Comparison of ENCODE assay signal across 18 cellular contexts in genomic region chr11:71459076-71459766, GRCh38. TPM values are rescaled to one million over a fixed set of nuclear protein-coding genes. Genes with fewer than 3 reads are reported as not detected.
A peak's percentile ranks its signal among the peaks of the same experiment; 100 is the strongest.
DNase-seq lines count a peak whose midpoint lies in the region; ATAC-seq, FAIRE-seq and TF ChIP-seq lines count a peak whose summit lies in the region.
"Had no signal": no experiment of that assay in that cellular context is flagged by ENCODE, and none has a peak within 500 bp of the region (broad histone marks: within the 10 kb centered on the region; RNA-seq: fewer than 3 reads in every experiment).

No MANE protein-coding gene starts in this region.

- no peaks in the 10 kb centered on the region for H3K9me3 ChIP-seq in right atrium auricular region
- peaks cover 5% of the 10 kb centered on the region for H3K9me3 ChIP-seq in trophoblast cell (ENCODE audit: insufficient read depth, low read depth, low read length)
- no peaks in the 10 kb centered on the region for H3K9me3 ChIP-seq in small intestine (ENCODE audit: control insufficient read depth, low read depth)
- H3K9me3 ChIP-seq: BLaER1 had no signal

- no peak overlapping the region for H2AFZ ChIP-seq in trophoblast cell (ENCODE audit: insufficient read depth, low read length, poor library complexity)

- no peak overlapping the region for H2AK5ac ChIP-seq in trophoblast cell (ENCODE audit: low read length)

- intact Hi-C loops in Right ventricle myocardium inferior (cut with DNase I): no loop called here

- H2BK12ac ChIP-seq in trophoblast cell (ENCODE audit: low read length): no peak overlapping the region

- no peaks in the 10 kb centered on the region for H3K27me3 ChIP-seq in right atrium auricular region
- no peaks in the 10 kb centered on the region for H3K27me3 ChIP-seq in trophoblast cell (ENCODE audit: insufficient read depth, low read length)
- H3K27me3 ChIP-seq in small intestine (ENCODE audit: control insufficient read depth in 2 of 2, insufficient read depth in 2 of 2, low read length in 2 of 2): no peaks in the 10 kb centered on the region
- H3K27me3 ChIP-seq in H7 (ENCODE audit: control insufficient read depth, insufficient read depth, low read length): no peaks in the 10 kb centered on the region
- H3K27me3 ChIP-seq: BLaER1 had no signal

- peaks cover 11% of the 10 kb centered on the region for H3K36me3 Mint-ChIP-seq in glutamatergic neuron (ENCODE audit: unreplicated experiment)

- no peak overlapping the region for H2BK120ac ChIP-seq in trophoblast cell (ENCODE audit: insufficient read depth, low read length, poor library complexity)

- no peak overlapping the region for H3K4me3 Mint-ChIP-seq in glutamatergic neuron (ENCODE audit: unreplicated experiment)
- H3K4me3 Mint-ChIP-seq: CD8-positive, alpha-beta memory T cell had no signal

- H4K91ac ChIP-seq in trophoblast cell (ENCODE audit: low read depth, low read length): no peak overlapping the region

- H3K79me2 ChIP-seq in trophoblast cell (ENCODE audit: control insufficient read depth, insufficient read depth, low read length, poor library complexity): no peaks in the 10 kb centered on the region

- H3K18ac ChIP-seq in trophoblast cell (ENCODE audit: low read length): no peak overlapping the region

- H3K9me3 Mint-ChIP-seq in glutamatergic neuron (ENCODE audit: unreplicated experiment): peaks cover 4% of the 10 kb centered on the region
- H3K9me3 Mint-ChIP-seq: CD8-positive, alpha-beta memory T cell had no signal

- H3K23ac ChIP-seq in trophoblast cell (ENCODE audit: low read length): no peak overlapping the region

- H3K4me2 ChIP-seq in trophoblast cell (ENCODE audit: low read length): no peak overlapping the region
- H3K4me2 ChIP-seq: BLaER1 had no signal

- peaks cover 5% of the 10 kb centered on the region for H3K27me3 Mint-ChIP-seq in glutamatergic neuron (ENCODE audit: unreplicated experiment)
- H3K27me3 Mint-ChIP-seq: CD8-positive, alpha-beta memory T cell had no signal

- H3K27ac Mint-ChIP-seq in glutamatergic neuron (ENCODE audit: unreplicated experiment): peak overlapping the region; percentile 53

- H3K4me3 ChIP-seq in right atrium auricular region (no peak overlapping the region), trophoblast cell (ENCODE audit: low read depth, low read length) (no peak overlapping the region), small intestine (ENCODE audit: low read depth in 1 of 2, low read length in 2 of 2) (no peak overlapping the region), H7 (ENCODE audit: insufficient read depth, low read depth, low read length) (no peak overlapping the region)
- H3K4me3 ChIP-seq: BLaER1 had no signal

- H3K9ac ChIP-seq in trophoblast cell (ENCODE audit: low read length): no peak overlapping the region
- H3K9ac ChIP-seq: BLaER1 had no signal

- H3K4me1 Mint-ChIP-seq in glutamatergic neuron (ENCODE audit: low read depth, unreplicated experiment): peaks cover 3% of the 10 kb centered on the region

- H3K4ac ChIP-seq in trophoblast cell (ENCODE audit: low read depth, low read length): no peak overlapping the region

- H3K27ac ChIP-seq in right atrium auricular region: no peak overlapping the region
- no peak overlapping the region for H3K27ac ChIP-seq in trophoblast cell (ENCODE audit: low read depth, low read length)
- H3K27ac ChIP-seq in small intestine (ENCODE audit: low read depth in 1 of 2, low read length in 1 of 2): no peak overlapping the region
- H3K27ac ChIP-seq: BLaER1, HL-60 had no signal

- FAIRE-seq in GM12892 (lab: Jason Lieb, UNC) (no peak), small intestine (lab: Jason Lieb, UNC) (no peak)
- FAIRE-seq: D721Med had no signal

- H2BK5ac ChIP-seq in trophoblast cell (ENCODE audit: low read depth, low read length, poor library complexity): no peak overlapping the region

- DNase-seq in Right ventricle myocardium inferior (ENCODE audit: missing footprints) (peak; percentile 64), right atrium auricular region (ENCODE audit: low spot score) (no peak), GM12892 (ENCODE audit: insufficient read length) (no peak), glutamatergic neuron (peak; percentile 3), trophoblast cell (peak; percentile 34 to 65), small intestine (no peak), H7 (no peak)
- DNase-seq in stimulated activated CD4-positive, alpha-beta T cell treated with anti-CD3 and anti-CD28 coated beads, Interleukin-4, amount 100 ng/mL, for 1 hour: no peak
- DNase-seq: 8988T; CD8-positive, alpha-beta memory T cell; DMS79; HCEC 1CT; NCI-H1417; NCI-H187 treated with DMSO at 0.1 percent for 48 hours; NCI-H69 had no signal

- H3K14ac ChIP-seq in trophoblast cell (ENCODE audit: low read length): no peak overlapping the region

- TF ChIP-seq CTCF in right atrium auricular region (IDR thresholded peaks at IDR 0.05) (no peak), glutamatergic neuron (IDR thresholded peaks at IDR 0.05; ENCODE audit: partially characterized antibody, unreplicated experiment) (no peak)

- no peak overlapping the region for H4K8ac ChIP-seq in trophoblast cell (ENCODE audit: low read depth, low read length)

- no peak overlapping the region for H4K12ac ChIP-seq in trophoblast cell (ENCODE audit: low read depth, low read length)

- peak; percentile 33 for ATAC-seq in Right ventricle myocardium inferior

- H3K36me3 ChIP-seq in right atrium auricular region (peaks cover 69% of the 10 kb centered on the region), trophoblast cell (ENCODE audit: control insufficient read depth in 1 of 2, insufficient read depth in 2 of 2, low read length in 2 of 2) (peaks cover 46 to 49% of the 10 kb centered on the region in 2 experiments), small intestine (ENCODE audit: control insufficient read depth in 2 of 2, insufficient read depth in 2 of 2, low read length in 2 of 2) (peaks cover 8 to 38% of the 10 kb centered on the region in 2 donors), H7 (replicated peaks; ENCODE audit: control insufficient read depth, insufficient read depth, low read length) (peaks cover 15% of the 10 kb centered on the region)

- no CpG with 5 or more reads among the region's 23 CpGs for WGBS in trophoblast cell (ENCODE audit: extremely low coverage, insufficient coverage, insufficient read length)
- WGBS in small intestine, 3 donors: 94 to 95% (median 95%) methylated on average over 23 of the region's 23 CpGs

- TF ChIP-seq POLR2A in GM12892 (IDR thresholded peaks at IDR 0.05; ENCODE audit: low read depth, low read length): 0 out of 2 replicates have a peak, but pooled peaks have one; percentile 5

- H3K4me1 ChIP-seq in right atrium auricular region (peaks cover 0 to 1% of the 10 kb centered on the region in 2 donors), trophoblast cell (ENCODE audit: control insufficient read depth in 1 of 2, insufficient read depth in 2 of 2, low read length in 2 of 2) (peaks cover 0 to 3% of the 10 kb centered on the region in 2 experiments), small intestine (ENCODE audit: control insufficient read depth in 2 of 2, insufficient read depth in 1 of 2, low read depth in 1 of 2, low read length in 1 of 2) (peaks cover 0 to 2% of the 10 kb centered on the region in 2 donors)

- no peaks in the 10 kb centered on the region for H3K79me1 ChIP-seq in trophoblast cell (ENCODE audit: low read length)

RNA-seq across cellular contexts. Expression of gene NADSYN1, which starts 6.2 kb away (rescaled TPM):
- total RNA-seq in Right ventricle myocardium inferior (22.1 TPM), right atrium auricular region (10 to 100 TPM; 18.0 to 18.8 TPM), glutamatergic neuron (ENCODE audit: unreplicated experiment) (78.2 TPM)
- 80.8 TPM for polyA plus RNA-seq in GM12892 (2012; ENCODE audit: missing spikeins)
- polyA plus RNA-seq in trophoblast cell (2013): 32.7 and 33.1 TPM in 2 replicates
- polyA plus RNA-seq in small intestine: 100 to 1,000 TPM in 2 of 3 donors, 10 to 100 TPM in 1; 85.7 to 210 (median 108) TPM
- total RNA-seq in H7 (2014; rRNA removed; shearing (Covaris generic)): 34.9 and 46.8 TPM in 2 replicates

RNA-seq across cellular contexts. Expression of gene DHCR7, which starts 11.0 kb away (rescaled TPM):
- total RNA-seq in Right ventricle myocardium inferior: 46.3 TPM
- 10 to 100 TPM; 26.8 to 37.6 TPM for total RNA-seq in right atrium auricular region
- 58.6 TPM for polyA plus RNA-seq in GM12892 (2012; ENCODE audit: missing spikeins)
- 145 TPM for total RNA-seq in glutamatergic neuron (ENCODE audit: unreplicated experiment)
- polyA plus RNA-seq in trophoblast cell (2013): 282 and 291 TPM in 2 replicates
- polyA plus RNA-seq in small intestine: 10 to 100 TPM; 11.6 to 50.5 (median 13.2) TPM
- total RNA-seq in H7 (2014; rRNA removed; shearing (Covaris generic)): 123 and 143 TPM in 2 replicates

Comparison
In these comparisons a context has a peak if more than half of its experiments do, and no peak if none do; other contexts are left out.
1. DNase-seq: peak in Right ventricle myocardium inferior (single experiment), glutamatergic neuron (single experiment) and trophoblast cell (2 of 2); none in right atrium auricular region (single experiment), GM12892 (single experiment), stimulated activated CD4-positive, alpha-beta T cell treated with anti-CD3 and anti-CD28 coated beads, Interleukin-4, amount 100 ng/mL, for 1 hour (single experiment), small intestine (single experiment) and H7 (single experiment).